Comparison of ENCODE assay signal across 8 cellular contexts in genomic region chr5:115841382-115842088, GRCh38.
DNase-seq lines count a peak whose midpoint lies in the region; ATAC-seq lines count a peak whose summit lies in the region.

AP3S1 (plus strand) TSS chr5:115841935; CDS start chr5:115842038, 103 bp downstream.
ATG12 (minus strand) TSS chr5:115841565; CDS start chr5:115841552, 13 bp downstream.

- peak within 1 kb of the TSS; percentile 84 to 96 (median 92) for H3K4me3 ChIP-seq in BLaER1 treated with 17β-estradiol and CSF1 and Interleukin-3, amounts not matched to agents 10 nM and 100 nM

- no peaks in the 10 kb centered on the region for H3K27me3 ChIP-seq in BLaER1 treated with 17β-estradiol and CSF1 and Interleukin-3, amounts not matched to agents 10 nM and 100 nM

- H4K20me1 ChIP-seq in BLaER1 treated with 17β-estradiol and CSF1 and Interleukin-3, amounts not matched to agents 10 nM and 100 nM = peaks cover 33 to 78% (median 68%) of the 10 kb centered on the region in 11 experiments; a peak in 21 of 22 replicates

- DNase-seq in NCI-H526 (lab: John Stamatoyannopoulos, UW) (peak; percentile 79 to 91), kidney tubule cell (ENCODE audit: low spot score) (peak; percentile 94)
- DNase-seq in activated CD4-positive, alpha-beta T cell treated with anti-CD3 and anti-CD28 coated beads for 48 hours = peak; percentile 93
- peak; percentile 65 to 88 for DNase-seq in stimulated activated CD4-positive, alpha-beta T cell treated with anti-CD3 and anti-CD28 coated beads, Interleukin-1b, Interleukin-23, amount 100 ng/mL, for 1 hour (ENCODE audit: low read depth in 2 of 2)

- no peaks in the 10 kb centered on the region for H3K9me3 ChIP-seq in BLaER1 treated with 17β-estradiol and CSF1 and Interleukin-3, amounts not matched to agents 10 nM and 100 nM (replicated peaks in 1 of 11)

- H3K4me1 ChIP-seq in BLaER1 treated with 17β-estradiol and CSF1 and Interleukin-3, amounts not matched to agents 10 nM and 100 nM = peaks cover 34 to 54% (median 47%) of the 10 kb centered on the region in 10 experiments

- H3K9ac ChIP-seq in BLaER1 treated with 17β-estradiol and CSF1 and Interleukin-3, amounts not matched to agents 10 nM and 100 nM = peak within 1 kb of the TSS; percentile 88 to 95 (median 93)

- peak; percentile 78 for ATAC-seq in GM19328 (IDR thresholded peaks at IDR 0.05; ENCODE audit: unreplicated experiment)
- ATAC-seq in HG03469 (IDR thresholded peaks at IDR 0.05; ENCODE audit: unreplicated experiment) = peak; percentile 69

- peak within 1 kb of the TSS; percentile 85 to 98 (median 90) for H3K4me2 ChIP-seq in BLaER1 treated with 17β-estradiol and CSF1 and Interleukin-3, amounts not matched to agents 10 nM and 100 nM

- H3K36me3 ChIP-seq in BLaER1 treated with 17β-estradiol and CSF1 and Interleukin-3, amounts not matched to agents 10 nM and 100 nM = peaks cover 12 to 23% (median 18%) of the 10 kb centered on the region in 11 experiments

- H3K27ac ChIP-seq in BLaER1 treated with 17β-estradiol and CSF1 and Interleukin-3, amounts not matched to agents 10 nM and 100 nM = peak within 1 kb of the TSS; percentile 90 to 99 (median 95)
- peak within 1 kb of the TSS; percentile 83 for H3K27ac ChIP-seq in cingulate gyrus (ENCODE audit: low read depth, low read length)

Comparison
In these comparisons a context has a peak if more than half of its experiments do, and no peak if none do; other contexts are left out.
1. Peak in every context shown above with its lines: DNase-seq, ATAC-seq, H3K4me3 ChIP-seq and H3K27ac ChIP-seq.